In genomic region chr2:127884436-127884835, GRCh38 we compare ENCODE assay signal across 9 cellular contexts. TPM values are rescaled to one million over a fixed set of nuclear protein-coding genes. Genes with fewer than 3 reads are reported as not detected.
DNase-seq lines count a peak whose midpoint lies in the region; ATAC-seq and TF ChIP-seq lines count a peak whose summit lies in the region.
"Had no signal": no experiment of that assay in that cellular context is flagged by ENCODE, and none has a peak within 500 bp of the region (broad histone marks: within the 10 kb centered on the region; RNA-seq: fewer than 3 reads in every experiment).

No MANE protein-coding gene starts in this region.

- no peak for TF ChIP-seq CTCF in fibroblast of pulmonary artery (IDR thresholded peaks at IDR 0.05; ENCODE audit: low read length, missing control alignments)
- no peak for TF ChIP-seq CTCF in gastrocnemius medialis (IDR thresholded peaks at IDR 0.05 in 4 of 5, conservative IDR thresholded peaks at IDR 0.05 in 1 of 5)

- H3K27ac ChIP-seq in SK-N-MC (no peak overlapping the region), gastrocnemius medialis (peak overlapping the region; percentile 89 to 96 (median 92))

- no peaks in the 10 kb centered on the region for H3K27me3 ChIP-seq in gastrocnemius medialis

- DNase-seq in SK-N-MC (ENCODE audit: low read depth, low spot score), result no peak
- peak; percentile 69 for DNase-seq in fibroblast of pulmonary artery (ENCODE audit: low read depth)
- no peak for DNase-seq in gastrocnemius medialis
- DNase-seq in activated CD8-positive, alpha-beta memory T cell treated with anti-CD3 and anti-CD28 coated beads for 24 hours, result no peak
- no peak for DNase-seq in HuH-7 (ENCODE audit: low spot score)
- no peak for DNase-seq in NOMO-1 treated with dmso at 0.1 percent for 144 hours (lab: John Stamatoyannopoulos, UW; ENCODE audit: unreplicated experiment)
- DNase-seq: stimulated activated CD4-positive, alpha-beta T cell treated with anti-CD3 and anti-CD28 coated beads, Interleukin-4, amount 100 ng/mL, for 1 hour had no signal

- TF ChIP-seq POLR2A in gastrocnemius medialis (IDR thresholded peaks at IDR 0.05), result no peak

- H3K36me3 ChIP-seq in SK-N-MC (ENCODE audit: insufficient read depth, low read length) (peaks cover 39% of the 10 kb centered on the region), gastrocnemius medialis (peaks cover 0 to 21% of the 10 kb centered on the region in 2 donors)

- H3K9ac ChIP-seq in SK-N-MC (ENCODE audit: insufficient read length), result peak overlapping the region; percentile 56

- ATAC-seq in gastrocnemius medialis, result no peak
- ATAC-seq in GM19351 (IDR thresholded peaks at IDR 0.05; ENCODE audit: unreplicated experiment), result no peak

- H3K4me1 ChIP-seq in gastrocnemius medialis, result peaks cover 35 to 43% of the 10 kb centered on the region in 2 donors

- intact Hi-C loops in gastrocnemius medialis (cut with DNase I; ENCODE audit: low total_unique reads), result loop anchor here (5.0 to 10.0 kb wide), 2 partner anchors 208 to 430 kb away; partner anchors contain the start of genes HS6ST1 and UGGT1

- in situ Hi-C loops in gastrocnemius medialis (cut with MboI; ENCODE audit: low sequenced_read_pairs in 4 of 4), result loop anchor here in 3 of 4 donors (10.0 kb wide), 3 partner anchors 140 to 210 kb away; partner anchors contain the start of genes SAP130 (in 2 of the 3) and UGGT1 (in 2 of the 3)

- H3K4me3 ChIP-seq in GM08714 (ENCODE audit: low read length) (peak overlapping the region; percentile 85), SK-N-MC (peak overlapping the region; percentile 74), fibroblast of pulmonary artery (replicated peaks; ENCODE audit: low read depth, low read length) (peak overlapping the region; percentile 68), gastrocnemius medialis (peak overlapping the region; percentile 57 to 86 (median 68))

- H3K9me3 ChIP-seq in SK-N-MC (ENCODE audit: low read depth, low read length) (no peaks in the 10 kb centered on the region), gastrocnemius medialis (no peaks in the 10 kb centered on the region)

RNA-seq across cellular contexts. Expression of gene AMMECR1L, which starts 1.3 kb away (rescaled TPM):
- 10 to 100 TPM in 1 of 4 donors, 1 to 10 TPM in 3; 7.6 to 10.4 (median 9.0) TPM for total RNA-seq in gastrocnemius medialis

RNA-seq across cellular contexts. Expression of gene POLR2D, which starts 26.5 kb away (rescaled TPM):
- total RNA-seq in gastrocnemius medialis, result 10 to 100 TPM; 19.1 to 26.5 (median 21.0) TPM
